20 cellular contexts compared by ENCODE assay signal in the genomic region with DNA sequence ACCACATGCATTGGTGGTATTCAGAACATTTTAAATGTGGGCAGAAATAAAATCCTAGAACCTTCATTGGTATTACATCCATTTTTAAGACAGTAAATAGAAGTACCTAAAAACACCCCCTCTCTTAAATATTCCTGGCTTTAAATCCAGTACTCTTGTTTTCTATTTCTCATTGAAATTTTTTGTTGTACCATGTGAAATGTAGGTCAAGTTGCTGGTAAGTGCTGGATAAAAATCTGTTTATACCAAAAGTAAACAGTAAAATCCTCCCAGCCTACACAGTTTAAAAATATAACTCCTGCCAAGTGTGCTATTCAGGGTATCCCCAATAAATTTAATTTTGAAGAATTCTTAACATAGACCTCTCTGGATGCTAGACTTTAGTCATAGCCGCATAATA.
"Had no signal": no experiment of that assay in that cellular context is flagged by ENCODE, and none has a peak within 500 bp of the region (broad histone marks: within the 10 kb centered on the region; RNA-seq: fewer than 3 reads in every experiment).

No MANE protein-coding gene starts in this region.

- H3K4me3 ChIP-seq: colonic mucosa, lung, mucosa of descending colon, right lobe of liver, testis, tibial artery had no signal

- H3K9ac ChIP-seq: parathyroid adenoma had no signal

- H3K4me1 ChIP-seq: colonic mucosa, parathyroid adenoma, right lobe of liver, testis had no signal

- ATAC-seq: esophagus mucosa; left lobe of liver; mucosa of descending colon; natural killer cell treated with Interleukin-12 subunit alpha and Interleukin-12 subunit beta and Interleukin-15 and Interleukin-18, amount 100 ng/mL, for 72 hours; right lobe of liver; stimulated activated memory B cell treated with anti-CD40 and anti-IgM and Interleukin-4, amounts not matched to agents 10 μg/mL and 1 μg/mL and 100 μg/mL, for 72 hours; stimulated activated naive CD8-positive, alpha-beta T cell treated with anti-CD3 and anti-CD28 coated beads, Interleukin-15, Interleukin-2, amounts not matched to agents 100 U/mL and 50 U/mL, for 24 hours had no signal

- H2AFZ ChIP-seq: parathyroid adenoma had no signal

- H3K27ac ChIP-seq: colonic mucosa, neutrophil, parathyroid adenoma, right lobe of liver, testis, tibial artery had no signal

- H3K9me3 ChIP-seq: colonic mucosa, mucosa of descending colon, neutrophil, right lobe of liver, testis, tibial artery had no signal

- H3K27me3 ChIP-seq: colonic mucosa, neutrophil, right lobe of liver, testis, tibial artery had no signal

- H3K79me2 ChIP-seq: parathyroid adenoma had no signal

- H3K36me3 ChIP-seq: colonic mucosa, neutrophil, right lobe of liver, tibial artery had no signal

- DNase-seq: colonic mucosa; effector CD8-positive, alpha-beta T cell; endodermal cell; hypothalamus; kidney; mucosa of descending colon; naive B cell; right lobe of liver; stimulated activated CD4-positive, alpha-beta T cell treated with anti-CD3 and anti-CD28 coated beads, Interleukin-4, amount 100 ng/mL, for 4 hours; stimulated activated naive CD8-positive, alpha-beta T cell treated with anti-CD3 and anti-CD28 coated beads, Interleukin-15, Interleukin-2, amounts not matched to agents 100 U/mL and 50 U/mL, for 24 hours; substantia nigra; testis; tibial artery had no signal
